ENCODE assay signal across 8 cellular contexts in genomic region chr4:142549726-142550463, GRCh38.
DNase-seq lines count a peak whose midpoint lies in the region; ATAC-seq, FAIRE-seq and TF ChIP-seq lines count a peak whose summit lies in the region.

No MANE protein-coding gene starts in this region.

- CTCF ChIA-PET in AG04449 (lab: Yijun Ruan, JAX) = no interaction called here

- H3K27ac ChIP-seq in SJCRH30 (peak overlapping the region; percentile 36), foreskin keratinocyte (peak overlapping the region; percentile 99)

- no peaks in the 10 kb centered on the region for H3K9me3 ChIP-seq in SJCRH30 (replicated peaks)

- no peak for FAIRE-seq in GM12891 (lab: Jason Lieb, UNC)

- H3K27me3 ChIP-seq in SJCRH30 = no peaks in the 10 kb centered on the region
- no peaks in the 10 kb centered on the region for H3K27me3 ChIP-seq in foreskin keratinocyte

- H3K4me3 ChIP-seq in AG04449 (ENCODE audit: low read depth, low read length) = no peak overlapping the region
- no peak overlapping the region for H3K4me3 ChIP-seq in SJCRH30

- DNase-seq in AG04449 (ENCODE audit: low read depth, low spot score) (peak; percentile 51), HS-5 (ENCODE audit: low read depth) (peak; percentile 66), SJCRH30 (peak in 1 of 2 experiments; percentile 27), foreskin keratinocyte (peak; percentile 99), GM12891 (ENCODE audit: insufficient read length, low spot score) (no peak), NCI-H524 (lab: John Stamatoyannopoulos, UW) (no peak), NCI-H1930 (lab: John Stamatoyannopoulos, UW) (no peak)

- peaks cover 15% of the 10 kb centered on the region for H3K4me1 ChIP-seq in SJCRH30
- peaks cover 45% of the 10 kb centered on the region for H3K4me1 ChIP-seq in foreskin keratinocyte

- POLR2A ChIA-PET in AG04449 (lab: Yijun Ruan, JAX) = no interaction called here

- no peak for TF ChIP-seq POLR2A in GM12891 (IDR thresholded peaks at IDR 0.05; ENCODE audit: low read depth, low read length)

- TF ChIP-seq CTCF in AG04449 (IDR thresholded peaks at IDR 0.05; ENCODE audit: insufficient read depth, low read length, missing control alignments) (no peak), foreskin keratinocyte (conservative IDR thresholded peaks at IDR 0.05) (peak; percentile 72)

- ATAC-seq in foreskin keratinocyte = peak; percentile 79
- ATAC-seq in HG02938 (IDR thresholded peaks at IDR 0.05; ENCODE audit: unreplicated experiment) = no peak

- no peaks in the 10 kb centered on the region for H3K36me3 ChIP-seq in SJCRH30

TF ChIP-seq in GM12891, 5 proteins besides CTCF, POLR2A, EP300 and RAD21:
- TF ChIP-seq TAF1 (IDR thresholded peaks at IDR 0.05; ENCODE audit: low read depth, low read length) (no peak), POLR2AphosphoS5 (IDR thresholded peaks at IDR 0.05; ENCODE audit: low read depth, low read length) (no peak), SPI1 (IDR thresholded peaks at IDR 0.05; ENCODE audit: low read depth, low read length) (no peak), PAX5 (IDR thresholded peaks at IDR 0.05; ENCODE audit: insufficient read depth, low read length, severe bottlenecking) (no peak), POU2F2 (IDR thresholded peaks at IDR 0.05; ENCODE audit: low read depth, low read length) (no peak)
TF ChIP-seq in GM12891: peak in this region for 0.

Comparison
In these comparisons a context has a peak if more than half of its experiments do, and no peak if none do; other contexts are left out.
1. DNase-seq: peak in AG04449 (single experiment), HS-5 (single experiment) and foreskin keratinocyte (2 of 2); none in GM12891 (single experiment), NCI-H524 (0 of 2) and NCI-H1930 (0 of 2).